Comparison of ENCODE assay signal across 14 cellular contexts in the genomic region with DNA sequence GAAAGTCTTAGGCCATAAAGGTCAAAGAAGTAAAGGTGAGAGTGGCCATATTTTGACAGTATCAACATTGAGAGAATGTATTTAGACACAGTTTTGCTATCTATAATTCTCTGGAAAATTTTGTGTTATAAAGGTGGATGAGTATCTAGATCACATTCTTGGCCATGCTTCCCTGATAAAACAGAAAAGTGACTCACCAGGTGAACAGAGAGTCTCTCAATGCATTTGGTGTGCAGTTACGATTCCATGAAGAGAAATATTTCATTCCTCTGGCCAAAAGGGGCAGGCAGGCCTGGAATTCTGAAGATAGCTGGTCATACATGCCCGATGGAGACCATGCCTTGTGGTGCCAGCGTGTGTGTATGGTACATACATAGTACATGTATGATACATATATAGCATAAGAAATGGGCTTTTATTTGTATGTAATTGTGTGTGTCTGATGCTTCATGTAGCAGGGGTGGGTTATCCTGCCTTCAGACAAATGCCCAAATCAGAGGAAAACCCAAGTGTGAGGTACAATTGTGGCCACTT.
DNase-seq lines count a peak whose midpoint lies in the region; ATAC-seq and TF ChIP-seq lines count a peak whose summit lies in the region.
"Had no signal": no experiment of that assay in that cellular context is flagged by ENCODE, and none has a peak within 500 bp of the region (broad histone marks: within the 10 kb centered on the region; RNA-seq: fewer than 3 reads in every experiment).

No MANE protein-coding gene starts in this region.

- H3K4me3 ChIP-seq in heart right ventricle (no peak overlapping the region), SU-DHL-6 (ENCODE audit: insufficient read depth, low read length, poor library complexity, severe bottlenecking) (peak overlapping the region; percentile 3), mucosa of descending colon (no peak overlapping the region), esophagus muscularis mucosa (no peak overlapping the region)
- H3K4me3 ChIP-seq: BLaER1 had no signal

- TF ChIP-seq CTCF in heart right ventricle (IDR thresholded peaks at IDR 0.05): no peak
- TF ChIP-seq CTCF in SU-DHL-6 (IDR thresholded peaks at IDR 0.05; ENCODE audit: insufficient read depth, low read length, poor library complexity, severe bottlenecking): no peak
- no peak for TF ChIP-seq CTCF in mucosa of descending colon (IDR thresholded peaks at IDR 0.05)
- no peak for TF ChIP-seq CTCF in esophagus muscularis mucosa (IDR thresholded peaks at IDR 0.05)

- 92 to 95% methylated on average over 3 of the region's 3 CpGs for WGBS in heart right ventricle, 2 donors
- WGBS in esophagus muscularis mucosa: 80% methylated on average over 3 of the region's 3 CpGs

- no peak for TF ChIP-seq EP300 in esophagus muscularis mucosa (IDR thresholded peaks at IDR 0.05)

- H3K4me1 ChIP-seq in heart right ventricle (peaks cover 0 to 65% (median 32%) of the 10 kb centered on the region in 9 donors), mucosa of descending colon (ENCODE audit: low read depth) (peaks cover 11% of the 10 kb centered on the region), esophagus muscularis mucosa (peaks cover 19 to 25% (median 23%) of the 10 kb centered on the region in 4 donors)

- H3K4me2 ChIP-seq in SU-DHL-6 (ENCODE audit: low read depth, low read length, poor library complexity, severe bottlenecking): peak overlapping the region; percentile 99
- H3K4me2 ChIP-seq: BLaER1 had no signal

- ATAC-seq in heart right ventricle: no peak
- ATAC-seq in mucosa of descending colon: peak; percentile 20
- ATAC-seq in GM19395 (IDR thresholded peaks at IDR 0.05; ENCODE audit: unreplicated experiment): no peak
- no peak for ATAC-seq in GM19455 (IDR thresholded peaks at IDR 0.05; ENCODE audit: unreplicated experiment)
- ATAC-seq: CD8-positive, alpha-beta T cell had no signal

- H2AFZ ChIP-seq in SU-DHL-6 (ENCODE audit: low read depth, low read length, severe bottlenecking): no peak overlapping the region

- H3K27ac ChIP-seq in heart right ventricle (peak overlapping the region in 6 of 10 donors; percentile 38 to 67 (median 53)), SU-DHL-6 (ENCODE audit: low read depth, low read length) (peak overlapping the region; percentile 98), esophagus muscularis mucosa (replicated peaks in 1 of 4) (no peak overlapping the region)
- H3K27ac ChIP-seq: BLaER1 had no signal

- peak overlapping the region; percentile 72 for H3K9ac ChIP-seq in SU-DHL-6 (ENCODE audit: low read length)
- H3K9ac ChIP-seq: BLaER1 had no signal

- H3K36me3 ChIP-seq in heart right ventricle: peaks cover 0 to 9% (median 0%) of the 10 kb centered on the region in 9 donors
- no peaks in the 10 kb centered on the region for H3K36me3 ChIP-seq in SU-DHL-6 (ENCODE audit: low read length)
- no peaks in the 10 kb centered on the region for H3K36me3 ChIP-seq in mucosa of descending colon (ENCODE audit: low read depth)
- H3K36me3 ChIP-seq in esophagus muscularis mucosa: no peaks in the 10 kb centered on the region
- H3K36me3 ChIP-seq: BLaER1 had no signal

- intact Hi-C loops in heart right ventricle (cut with DNase I) (loop anchor here in 6 of 10 donors (2.0 to 10.0 kb wide), 5 partner anchors 39 to 192 kb away; a partner anchor contains a TSS), cardiac septum (cut with DNase I) (no loop called here), mucosa of descending colon (cut with DNase I, micrococcal nuclease) (no loop called here), esophagus muscularis mucosa (cut with DNase I) (loop anchor here (10.0 kb wide), 1 partner anchor 189 kb away; no protein-coding TSS in a partner anchor)

- no peaks in the 10 kb centered on the region for H3K27me3 ChIP-seq in heart right ventricle
- no peaks in the 10 kb centered on the region for H3K27me3 ChIP-seq in SU-DHL-6 (ENCODE audit: low read length)
- H3K27me3 ChIP-seq in esophagus muscularis mucosa: no peaks in the 10 kb centered on the region
- H3K27me3 ChIP-seq: BLaER1 had no signal

- H3K9me2 ChIP-seq in SU-DHL-6 (replicated peaks; ENCODE audit: insufficient read depth, low read length): no peaks in the 10 kb centered on the region

- H3K9me3 ChIP-seq in heart right ventricle (peaks cover 0 to 8% (median 0%) of the 10 kb centered on the region in 11 donors), SU-DHL-6 (ENCODE audit: insufficient read depth, low read length) (no peaks in the 10 kb centered on the region), mucosa of descending colon (no peaks in the 10 kb centered on the region), esophagus muscularis mucosa (no peaks in the 10 kb centered on the region)

- no peak for TF ChIP-seq POLR2A in esophagus muscularis mucosa (IDR thresholded peaks at IDR 0.05; ENCODE audit: low read depth)

- H4K20me1 ChIP-seq in SU-DHL-6 (ENCODE audit: low read depth, low read length): no peaks in the 10 kb centered on the region
- H4K20me1 ChIP-seq: BLaER1 had no signal

- peaks cover 67% of the 10 kb centered on the region for H3F3A ChIP-seq in SU-DHL-6 (ENCODE audit: insufficient read depth)

- H3K79me2 ChIP-seq in SU-DHL-6 (ENCODE audit: insufficient read depth, low read length): no peaks in the 10 kb centered on the region

- no peak for DNase-seq in heart right ventricle
- no peak for DNase-seq in cardiac septum (ENCODE audit: low spot score)
- DNase-seq in mucosa of descending colon: no peak
- DNase-seq in NCI-H187 treated with DMSO at 0.1 percent for 48 hours (lab: John Stamatoyannopoulos, UW): no peak
- no peak for DNase-seq in esophagus muscularis mucosa (ENCODE audit: extremely low spot score)
- DNase-seq: CD8-positive, alpha-beta T cell; NCI-H1417 treated with DMSO at 0.1 percent for 48 hours; NCI-H2029; NCI-H2171; NCI-H446 treated with DMSO at 0.1 percent for 48 hours had no signal

Comparison
In these comparisons a context has a peak if more than half of its experiments do, and no peak if none do; other contexts are left out.
1. intact Hi-C loops: an anchor here in heart right ventricle (2.0 to 10.0 kb wide) and esophagus muscularis mucosa (10.0 kb wide); none called in cardiac septum and mucosa of descending colon.
2. H3K27ac ChIP-seq: peak in heart right ventricle (6 of 10) and SU-DHL-6 (single experiment); none in esophagus muscularis mucosa (0 of 4).